In genomic region chr16:83952587-83952939, GRCh38 we compare ENCODE assay signal across 1 cellular context.
TF ChIP-seq lines count a peak whose summit lies in the region.

No MANE protein-coding gene starts in this region.

TF ChIP-seq in HepG2, 621 proteins besides CTCF, POLR2A, EP300 and RAD21:
- TF ChIP-seq ZMYM2 (CRISPR knock-in tag; IDR thresholded peaks at IDR 0.05) (0 out of 2 replicates have a peak, but pooled peaks have one; percentile 2), ADNP (CRISPR knock-in tag; IDR thresholded peaks at IDR 0.05) (peak; percentile 65; the same call in 1 of the 2 replicates), JUN (CRISPR knock-in tag; IDR thresholded peaks at IDR 0.05) (no peak), ZNF546 (CRISPR knock-in tag; conservative IDR thresholded peaks at IDR 0.05) (peak; percentile 27; the same call in 1 of the 2 replicates), SOX13 (IDR thresholded peaks at IDR 0.05) (no peak), SOX13 (CRISPR knock-in tag; conservative IDR thresholded peaks at IDR 0.05 in 1 of 2, IDR thresholded peaks at IDR 0.05 in 1 of 2) (no peak), KDM1A (CRISPR knock-in tag; IDR thresholded peaks at IDR 0.05) (peak; percentile 97), ZBTB37 (CRISPR knock-in tag; IDR thresholded peaks at IDR 0.05) (0 out of 2 replicates have a peak, but pooled peaks have one; percentile 20), GTF2F1 (IDR thresholded peaks at IDR 0.05; ENCODE audit: low read length) (no peak), DRAP1 (CRISPR knock-in tag; IDR thresholded peaks at IDR 0.05) (no peak), TCF12 (IDR thresholded peaks at IDR 0.05) (no peak), TCF12 (CRISPR knock-in tag; IDR thresholded peaks at IDR 0.05) (0 out of 2 replicates have a peak, but pooled peaks have one; percentile 12), PRDM15 (CRISPR knock-in tag; IDR thresholded peaks at IDR 0.05) (peak; percentile 98), CHD4 (IDR thresholded peaks at IDR 0.05; ENCODE audit: borderline replicate concordance, low read length) (peak; percentile 98), ZNF816 (CRISPR knock-in tag; IDR thresholded peaks at IDR 0.05; ENCODE audit: borderline replicate concordance) (peak; percentile 53; the same call in 1 of the 2 replicates), CSRNP2 (CRISPR knock-in tag; conservative IDR thresholded peaks at IDR 0.05; ENCODE audit: low read depth) (no peak), LCORL (IDR thresholded peaks at IDR 0.05) (peak; percentile 57; the same call in 1 of the 2 replicates), LCORL (CRISPR knock-in tag; IDR thresholded peaks at IDR 0.05) (no peak), KDM2A (CRISPR knock-in tag; IDR thresholded peaks at IDR 0.05; ENCODE audit: borderline replicate concordance, low read depth) (no peak), ZNF629 (CRISPR knock-in tag; conservative IDR thresholded peaks at IDR 0.05) (peak; percentile 99), SOX5 (CRISPR knock-in tag; IDR thresholded peaks at IDR 0.05; ENCODE audit: borderline replicate concordance) (no peak), RCOR2 (CRISPR knock-in tag; IDR thresholded peaks at IDR 0.05) (peak; percentile 66; the same call in 1 of the 2 replicates), TAF1 (CRISPR knock-in tag; IDR thresholded peaks at IDR 0.05) (no peak), PAWR (CRISPR knock-in tag; IDR thresholded peaks at IDR 0.05; ENCODE audit: borderline replicate concordance) (0 out of 2 replicates have a peak, but pooled peaks have one; percentile 37), ZHX1 (CRISPR knock-in tag; IDR thresholded peaks at IDR 0.05; ENCODE audit: low read depth) (no peak), ZSCAN9 (CRISPR knock-in tag; IDR thresholded peaks at IDR 0.05; ENCODE audit: borderline replicate concordance) (no peak), NFKB2 (CRISPR knock-in tag; IDR thresholded peaks at IDR 0.05; ENCODE audit: borderline replicate concordance) (no peak), ZBTB44 (CRISPR knock-in tag; IDR thresholded peaks at IDR 0.05) (no peak), ZNF768 (CRISPR knock-in tag; IDR thresholded peaks at IDR 0.05) (0 out of 2 replicates have a peak, but pooled peaks have one; percentile 22), ZKSCAN1 (IDR thresholded peaks at IDR 0.05; ENCODE audit: low read length) (no peak), ZMYM3 (CRISPR knock-in tag; IDR thresholded peaks at IDR 0.05) (peak; percentile 94), ZNF414 (CRISPR knock-in tag; IDR thresholded peaks at IDR 0.05) (0 out of 2 replicates have a peak, but pooled peaks have one; percentile 14), ESRRA (CRISPR knock-in tag; IDR thresholded peaks at IDR 0.05; ENCODE audit: low read depth) (0 out of 2 replicates have a peak, but pooled peaks have one; percentile 1), SP140L (CRISPR knock-in tag; IDR thresholded peaks at IDR 0.05; ENCODE audit: borderline replicate concordance) (no peak), HES4 (CRISPR knock-in tag; IDR thresholded peaks at IDR 0.05; ENCODE audit: borderline replicate concordance) (0 out of 2 replicates have a peak, but pooled peaks have one; percentile 12), ATF7 (IDR thresholded peaks at IDR 0.05) (no peak), ATF7 (CRISPR knock-in tag; IDR thresholded peaks at IDR 0.05) (0 out of 2 replicates have a peak, but pooled peaks have one; percentile 16)
